In the genomic region with DNA sequence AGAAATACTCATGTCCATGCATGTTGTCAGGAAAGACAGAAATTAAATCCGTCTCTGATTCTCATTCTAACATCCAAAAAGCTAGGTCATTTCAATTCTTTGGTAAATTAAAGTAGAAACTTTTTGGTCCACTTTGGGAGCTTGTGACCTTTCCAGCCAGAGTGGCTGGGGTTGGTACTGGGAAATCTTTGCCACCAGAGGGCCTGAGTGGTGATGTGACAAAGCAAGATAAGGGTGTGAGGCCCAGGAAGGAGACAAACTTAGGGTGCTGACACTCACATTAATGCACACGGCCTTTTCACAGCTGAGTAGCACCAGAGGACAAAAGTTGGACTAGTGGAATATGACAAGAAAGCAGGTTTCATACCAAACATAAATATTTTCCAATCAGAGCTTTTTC, we compare ENCODE assay signal across 11 cellular contexts.
DNase-seq lines count a peak whose midpoint lies in the region; ATAC-seq and TF ChIP-seq lines count a peak whose summit lies in the region.
"Had no signal": no experiment of that assay in that cellular context is flagged by ENCODE, and none has a peak within 500 bp of the region (broad histone marks: within the 10 kb centered on the region; RNA-seq: fewer than 3 reads in every experiment).

No MANE protein-coding gene starts in this region.

- H3K4me3 ChIP-seq in HEK293 (ENCODE audit: low read depth, low read length) (no peak overlapping the region), WERI-Rb-1 (ENCODE audit: low read depth, low read length) (no peak overlapping the region)
- H3K4me3 ChIP-seq: heart right ventricle had no signal

- no peaks in the 10 kb centered on the region for H3K4me1 ChIP-seq in HEK293 (ENCODE audit: control insufficient read depth, insufficient read depth, low read length)

- TF ChIP-seq CTCF in Calu3 (IDR thresholded peaks at IDR 0.05; ENCODE audit: unreplicated experiment) (peak; percentile 18), HEK293 (tag by site-specific recombination; IDR thresholded peaks at IDR 0.05) (peak; percentile 17; the same call in 1 of the 2 replicates), WERI-Rb-1 (IDR thresholded peaks at IDR 0.05; ENCODE audit: low read depth, low read length) (peak; percentile 53; the same call in 1 of the 2 replicates)
- TF ChIP-seq CTCF in CD4-positive, alpha-beta T cell (IDR thresholded peaks at IDR 0.05): no peak

- POLR2A ChIA-PET in HEK293 (lab: Yijun Ruan, JAX): interaction anchor here (1.4 kb wide), 1 partner anchor 144 kb away, joined by 4 read pairs; the partner anchor contains the start of gene DNM3
- POLR2A ChIA-PET in CD4-positive, alpha-beta T cell (lab: Charles Lee): no interaction called here

- H3K9me3 Mint-ChIP-seq in Calu3 (ENCODE audit: low read depth, unreplicated experiment) (no peaks in the 10 kb centered on the region), immature natural killer cell (no peaks in the 10 kb centered on the region)
- no peaks in the 10 kb centered on the region for H3K9me3 Mint-ChIP-seq in CD4-positive, alpha-beta T cell

- intact Hi-C loops in Calu3 (cut with micrococcal nuclease; ENCODE audit: unreplicated experiment) (loop anchor here (1.0 kb wide), 2 partner anchors 184 to 340 kb away; no protein-coding TSS in a partner anchor), left colon (cut with DNase I, micrococcal nuclease) (loop anchor here (2.0 to 10.0 kb wide), 3 partner anchors 181 to 341 kb away; no protein-coding TSS in a partner anchor), sciatic nerve (cut with DNase I) (loop anchor here (5.0 kb wide), 1 partner anchor 183 kb away; no protein-coding TSS in a partner anchor)
- intact Hi-C loops in CD4-positive, alpha-beta T cell (cut with DNase I, micrococcal nuclease): loop anchor here (1.0 to 10.0 kb wide), 3 partner anchors 184 to 501 kb away; partner anchors contain the start of gene PRRC2C (in 1 of the 2)

- H3K27me3 ChIP-seq in WERI-Rb-1 (ENCODE audit: insufficient read depth, low read depth, severe bottlenecking): no peaks in the 10 kb centered on the region
- H3K27me3 ChIP-seq in CD4-positive, alpha-beta T cell (ENCODE audit: control insufficient read depth, insufficient read depth, low read length): no peaks in the 10 kb centered on the region
- H3K27me3 ChIP-seq: heart right ventricle had no signal

- H3K27ac Mint-ChIP-seq in Calu3 (ENCODE audit: unreplicated experiment): no peak overlapping the region
- no peak overlapping the region for H3K27ac Mint-ChIP-seq in CD4-positive, alpha-beta T cell
- H3K27ac Mint-ChIP-seq in immature natural killer cell: no peak overlapping the region

- H3K4me1 Mint-ChIP-seq in Calu3 (ENCODE audit: low read depth, unreplicated experiment) (peaks cover 20% of the 10 kb centered on the region), immature natural killer cell (no peaks in the 10 kb centered on the region)
- no peaks in the 10 kb centered on the region for H3K4me1 Mint-ChIP-seq in CD4-positive, alpha-beta T cell (ENCODE audit: low read depth)

- H3K27me3 Mint-ChIP-seq in Calu3 (ENCODE audit: unreplicated experiment) (no peaks in the 10 kb centered on the region), immature natural killer cell (ENCODE audit: low read depth in 3 of 3) (peaks cover 0 to 4% (median 0%) of the 10 kb centered on the region in 3 donors)
- H3K27me3 Mint-ChIP-seq in CD4-positive, alpha-beta T cell: no peaks in the 10 kb centered on the region

- H3K27ac ChIP-seq in HEK293 (ENCODE audit: extremely low read depth, low read depth, low read length) (no peak overlapping the region), WERI-Rb-1 (no peak overlapping the region)
- no peak overlapping the region for H3K27ac ChIP-seq in CD4-positive, alpha-beta T cell (ENCODE audit: low read depth, low read length)
- H3K27ac ChIP-seq: heart right ventricle had no signal

- H3K9me3 ChIP-seq in HEK293 (ENCODE audit: control insufficient read depth, insufficient read depth, low read depth, low read length) (no peaks in the 10 kb centered on the region), WERI-Rb-1 (ENCODE audit: severe bottlenecking) (no peaks in the 10 kb centered on the region)
- no peaks in the 10 kb centered on the region for H3K9me3 ChIP-seq in CD4-positive, alpha-beta T cell (ENCODE audit: control insufficient read depth, low read length)
- H3K9me3 ChIP-seq: heart right ventricle had no signal

- ATAC-seq in left colon (peak; percentile 61), sciatic nerve (no peak)
- ATAC-seq in CD4-positive, alpha-beta T cell (ENCODE audit: poor library complexity): no peak

- CTCF ChIA-PET in Calu3 (lab: Charles Lee) (interaction anchor here (0.7 to 6.6 kb wide), 12 partner anchors 12 to 458 kb away, joined by 3 to 102 read pairs (median 4); no protein-coding TSS in a partner anchor), HEK293 (lab: Yijun Ruan, JAX) (interaction anchor here (0.6 to 14.1 kb wide), 29 partner anchors 9 to 961 kb away, joined by 3 to 378 read pairs (median 4); no protein-coding TSS in a partner anchor)
- CTCF ChIA-PET in CD4-positive, alpha-beta T cell (lab: Charles Lee): interaction anchor here (0.7 to 1.9 kb wide), 2 partner anchors 184 to 414 kb away, joined by 3 to 5 read pairs; no protein-coding TSS in a partner anchor

- DNase-seq in Calu3 (peak; percentile 49), WERI-Rb-1 (peak; percentile 40), left colon (peak in 1 of 2 donors; percentile 12), SKM-1 treated with dmso at 0.1 percent for 144 hours (lab: John Stamatoyannopoulos, UW; ENCODE audit: unreplicated experiment) (no peak), sciatic nerve (ENCODE audit: low spot score) (no peak), immature natural killer cell (no peak)
- no peak for DNase-seq in CD4-positive, alpha-beta T cell
- DNase-seq: activated effector memory CD4-positive, alpha-beta T cell treated with anti-CD3 and anti-CD28 coated beads, Interleukin-2, amount 50 U/mL, for 16 hours; heart right ventricle; retina had no signal

- H3K36me3 ChIP-seq in HEK293 (ENCODE audit: control insufficient read depth in 2 of 2, insufficient read depth in 1 of 2, low read length in 2 of 2): no peaks in the 10 kb centered on the region
- no peaks in the 10 kb centered on the region for H3K36me3 ChIP-seq in WERI-Rb-1

- H3K4me3 Mint-ChIP-seq in Calu3 (ENCODE audit: low read depth, unreplicated experiment) (no peak overlapping the region), immature natural killer cell (no peak overlapping the region)
- H3K4me3 Mint-ChIP-seq in CD4-positive, alpha-beta T cell: no peak overlapping the region

- H3K36me3 Mint-ChIP-seq in Calu3 (ENCODE audit: insufficient read depth, unreplicated experiment) (no peaks in the 10 kb centered on the region), immature natural killer cell (no peaks in the 10 kb centered on the region)
- H3K36me3 Mint-ChIP-seq in CD4-positive, alpha-beta T cell (ENCODE audit: low read depth): no peaks in the 10 kb centered on the region

- no TSS peak for BruUV-seq in Calu3 (replicated peaks; lab: Mats Ljungman, UMichigan)

TF ChIP-seq in HEK293, 187 proteins besides CTCF, POLR2A, EP300 and RAD21 (continues in another document):
- no peak for TF ChIP-seq ZSCAN5A (tag by site-specific recombination; IDR thresholded peaks at IDR 0.05)
- TF ChIP-seq ZNF513 (tag by site-specific recombination; IDR thresholded peaks at IDR 0.05): no peak
- TF ChIP-seq EGR2 (tag by site-specific recombination; IDR thresholded peaks at IDR 0.05; ENCODE audit: low read depth): no peak
- no peak for TF ChIP-seq HOXA7 (CRISPR knock-in tag; IDR thresholded peaks at IDR 0.05; ENCODE audit: borderline replicate concordance)
- no peak for TF ChIP-seq ZNF223 (tag by site-specific recombination; IDR thresholded peaks at IDR 0.05)

Comparison
In these comparisons a context has a peak if more than half of its experiments do, and no peak if none do; other contexts are left out.
1. DNase-seq: peak in Calu3 (single experiment) and WERI-Rb-1 (single experiment); none in CD4-positive, alpha-beta T cell (0 of 10), SKM-1 treated with dmso at 0.1 percent for 144 hours (single experiment), sciatic nerve (single experiment) and immature natural killer cell (0 of 3).